28 cellular contexts compared by ENCODE assay signal in the genomic region with DNA sequence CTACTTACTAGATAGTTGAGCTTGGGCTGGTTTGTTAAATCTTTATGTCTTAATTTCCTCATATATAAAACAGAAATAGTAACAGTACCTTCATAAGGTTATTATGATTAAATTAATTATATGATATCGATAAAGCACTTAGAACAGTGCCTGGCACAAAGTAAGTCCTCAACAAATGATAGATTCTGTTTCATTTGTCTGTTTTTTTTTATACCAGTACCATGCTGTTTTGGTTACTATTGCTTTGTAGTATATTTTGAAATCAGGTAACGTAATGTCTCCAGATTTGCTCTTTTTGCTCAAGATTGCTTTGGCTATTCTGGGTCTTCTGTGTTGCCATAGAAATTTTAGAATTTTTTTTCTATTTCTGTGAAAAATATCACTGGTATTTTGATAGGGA.
"Had no signal": no experiment of that assay in that cellular context is flagged by ENCODE, and none has a peak within 500 bp of the region (broad histone marks: within the 10 kb centered on the region; RNA-seq: fewer than 3 reads in every experiment).

No MANE protein-coding gene starts in this region.

- H3K36me3 ChIP-seq: neural progenitor cell, ovary, right lobe of liver, thoracic aorta, thyroid gland, upper lobe of left lung, uterus had no signal

- ATAC-seq: natural killer cell; psoas muscle; right cardiac atrium; right lobe of liver; stimulated activated effector memory CD8-positive, alpha-beta T cell treated with anti-CD3 and anti-CD28 coated beads, Interleukin-12 subunit alpha, Interleukin-12 subunit beta, amount 100 ng/mL, for 72 hours; stimulated activated naive B cell treated with anti-CD40 and anti-IgM and Interleukin-4, amounts not matched to agents 10 μg/mL and 1 μg/mL and 100 μg/mL, for 72 hours had no signal

- H2AFZ ChIP-seq: neural progenitor cell, parathyroid adenoma had no signal

- H3K9me3 ChIP-seq: ovary, right lobe of liver, sigmoid colon, stomach, thoracic aorta, thyroid gland, upper lobe of left lung, uterus had no signal

- H3K9me3 Mint-ChIP-seq: natural killer cell; stimulated activated effector memory CD8-positive, alpha-beta T cell treated with anti-CD3 and anti-CD28 coated beads, Interleukin-12 subunit alpha, Interleukin-12 subunit beta, amount 100 ng/mL, for 72 hours had no signal

- H3K27me3 ChIP-seq: neural progenitor cell, ovary, right lobe of liver, sigmoid colon, stomach, thyroid gland, tibial nerve, upper lobe of left lung, uterus had no signal

- DNase-seq: natural killer cell; occipital lobe; ovary; posterior cingulate gyrus; psoas muscle; right cardiac atrium; right lobe of liver; sigmoid colon; small intestine; stimulated activated CD4-positive, alpha-beta T cell treated with anti-CD3 and anti-CD28 coated beads, Interleukin-15, amount 100 ng/mL, for 24 hours; stimulated activated CD4-positive, alpha-beta T cell treated with anti-CD3 and anti-CD28 coated beads, Interleukin-2, amount 100 ng/mL, for 24 hours; stimulated activated CD4-positive, alpha-beta T cell treated with anti-CD3 and anti-CD28 coated beads, Interleukin-2, amount 100 ng/mL, for 48 hours; stimulated activated CD4-positive, alpha-beta T cell treated with anti-CD3 and anti-CD28 coated beads, Interleukin-4, amount 100 ng/mL, for 24 hours; stimulated activated naive B cell treated with anti-CD40 and anti-IgM and Interleukin-4, amounts not matched to agents 10 μg/mL and 1 μg/mL and 100 μg/mL, for 72 hours; stimulated activated naive CD4-positive, alpha-beta T cell treated with Interleukin-2 at 50 U/mL for 16 hours; stomach; thyroid gland; trophoblast cell; upper lobe of left lung; uterus had no signal

- H3K4me3 ChIP-seq: neural progenitor cell, ovary, psoas muscle, right lobe of liver, sigmoid colon, stomach, thoracic aorta, thyroid gland, tibial nerve, upper lobe of left lung, uterus had no signal

- H3K4me2 ChIP-seq: neural progenitor cell had no signal

- H3K4me1 ChIP-seq: neural progenitor cell, parathyroid adenoma, psoas muscle, right lobe of liver, thyroid gland, uterus had no signal

- H3K27me3 Mint-ChIP-seq: progenitor cell of endocrine pancreas; stimulated activated naive B cell treated with anti-CD40 and anti-IgM and Interleukin-4, amounts not matched to agents 10 μg/mL and 1 μg/mL and 100 μg/mL, for 72 hours; stimulated activated naive CD8-positive, alpha-beta T cell treated with anti-CD3 and anti-CD28 coated beads, Interleukin-15, Interleukin-2, amounts not matched to agents 100 ng/mL and 50 ng/mL, for 24 hours had no signal

- H3K27ac ChIP-seq: neural progenitor cell, ovary, parathyroid adenoma, psoas muscle, right lobe of liver, sigmoid colon, stomach, thoracic aorta, thyroid gland, tibial nerve, upper lobe of left lung, uterus had no signal

- H3K4me1 Mint-ChIP-seq: neural progenitor cell had no signal

- H3K9ac ChIP-seq: neural progenitor cell, parathyroid adenoma had no signal

- H3K36me3 Mint-ChIP-seq: natural killer cell had no signal

- H3K4me3 Mint-ChIP-seq: natural killer cell; nephron; neural progenitor cell; stimulated activated effector memory CD8-positive, alpha-beta T cell treated with anti-CD3 and anti-CD28 coated beads, Interleukin-12 subunit alpha, Interleukin-12 subunit beta, amount 100 ng/mL, for 72 hours; stimulated activated naive B cell treated with anti-CD40 and anti-IgM and Interleukin-4, amounts not matched to agents 10 μg/mL and 1 μg/mL and 100 μg/mL, for 72 hours; stimulated activated naive CD8-positive, alpha-beta T cell treated with anti-CD3 and anti-CD28 coated beads, Interleukin-15, Interleukin-2, amounts not matched to agents 100 ng/mL and 50 ng/mL, for 24 hours had no signal

- H3K27ac Mint-ChIP-seq: natural killer cell; nephron; neural progenitor cell; progenitor cell of endocrine pancreas; stimulated activated effector memory CD8-positive, alpha-beta T cell treated with anti-CD3 and anti-CD28 coated beads, Interleukin-12 subunit alpha, Interleukin-12 subunit beta, amount 100 ng/mL, for 72 hours; stimulated activated naive B cell treated with anti-CD40 and anti-IgM and Interleukin-4, amounts not matched to agents 10 μg/mL and 1 μg/mL and 100 μg/mL, for 72 hours; stimulated activated naive CD8-positive, alpha-beta T cell treated with anti-CD3 and anti-CD28 coated beads, Interleukin-15, Interleukin-2, amounts not matched to agents 100 ng/mL and 50 ng/mL, for 24 hours had no signal
